Comparison of ENCODE assay signal across 14 cellular contexts in the genomic region with DNA sequence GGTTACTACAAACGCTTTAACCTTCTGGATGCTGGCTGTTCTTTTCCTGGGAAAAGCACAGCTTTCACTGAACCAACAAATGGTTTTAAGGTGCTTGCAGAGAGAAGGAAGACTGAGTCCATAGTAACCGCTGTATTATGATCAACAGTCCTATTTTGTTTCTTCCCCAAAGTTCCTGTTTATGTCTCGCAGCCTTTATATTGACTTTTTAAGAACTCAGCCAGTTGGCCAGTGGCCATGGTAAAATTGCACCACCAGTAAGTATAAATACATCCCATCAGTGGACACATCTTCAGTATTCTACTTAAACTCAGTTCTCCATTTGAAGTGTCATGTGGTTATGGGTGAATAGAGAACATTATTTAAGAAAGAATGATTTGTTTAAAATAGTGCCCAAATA.
A peak's percentile ranks its signal among the peaks of the same experiment; 100 is the strongest.
DNase-seq lines count a peak whose midpoint lies in the region; ATAC-seq, FAIRE-seq and TF ChIP-seq lines count a peak whose summit lies in the region.
"Had no signal": no experiment of that assay in that cellular context is flagged by ENCODE, and none has a peak within 500 bp of the region (broad histone marks: within the 10 kb centered on the region; RNA-seq: fewer than 3 reads in every experiment).

No MANE protein-coding gene starts in this region.

- H3K9me3 ChIP-seq in SK-N-SH = no peaks in the 10 kb centered on the region
- H3K9me3 ChIP-seq in muscle layer of duodenum (ENCODE audit: control insufficient read depth in 1 of 2, low read length in 2 of 2) = no peaks in the 10 kb centered on the region
- no peaks in the 10 kb centered on the region for H3K9me3 ChIP-seq in tibial nerve

- H2AFZ ChIP-seq in SK-N-SH (ENCODE audit: low read depth) = no peak overlapping the region

- H3K27me3 Mint-ChIP-seq in effector memory CD8-positive, alpha-beta T cell = no peaks in the 10 kb centered on the region
- H3K27me3 Mint-ChIP-seq: activated B cell treated with CpG ODN at 0.5 μM for 24 hours, progenitor cell of endocrine pancreas had no signal

- FAIRE-seq in GM19239 (lab: Jason Lieb, UNC) = no peak
- FAIRE-seq: bronchial epithelial cell had no signal

- H3K4me1 Mint-ChIP-seq in effector memory CD8-positive, alpha-beta T cell (ENCODE audit: low read depth in 2 of 2) = no peaks in the 10 kb centered on the region

- H3F3A ChIP-seq in SK-N-SH (replicated peaks; ENCODE audit: insufficient read depth) = peaks cover 25% of the 10 kb centered on the region

- TF ChIP-seq EP300 in SK-N-SH (IDR thresholded peaks at IDR 0.05; ENCODE audit: borderline replicate concordance in 1 of 2, low read depth in 1 of 2, low read length in 1 of 2) (no peak), tibial nerve (IDR thresholded peaks at IDR 0.05) (peak; percentile 31 to 65)

- peaks cover 6 to 8% of the 10 kb centered on the region in 2 experiments for H3K4me1 ChIP-seq in SK-N-SH (ENCODE audit: control insufficient read depth in 1 of 2, insufficient read depth in 2 of 2, low read depth in 1 of 2, low read length in 1 of 2)
- H3K4me1 ChIP-seq in muscle layer of duodenum (ENCODE audit: control insufficient read depth in 1 of 2, insufficient read depth in 2 of 2, low read length in 2 of 2) = peaks cover 23 to 30% of the 10 kb centered on the region in 2 donors
- H3K4me1 ChIP-seq in tibial nerve = peaks cover 0 to 39% (median 7%) of the 10 kb centered on the region in 4 donors

- POLR2A ChIA-PET in SK-N-SH (lab: Yijun Ruan, JAX) = no interaction called here

- no peak for TF ChIP-seq CTCF in SK-N-SH (IDR thresholded peaks at IDR 0.05)
- TF ChIP-seq CTCF in fibroblast of pulmonary artery (IDR thresholded peaks at IDR 0.05; ENCODE audit: low read length, missing control alignments) = no peak
- no peak for TF ChIP-seq CTCF in tibial nerve (IDR thresholded peaks at IDR 0.05)

- H4K20me1 ChIP-seq in SK-N-SH (ENCODE audit: insufficient read depth) = no peaks in the 10 kb centered on the region

- H3K4me3 ChIP-seq in SK-N-SH (ENCODE audit: low read depth in 2 of 2, low read length in 1 of 2) = no peak overlapping the region; a peak in 1 of 4 replicates
- H3K4me3 ChIP-seq in fibroblast of pulmonary artery (replicated peaks; ENCODE audit: low read depth, low read length) = no peak overlapping the region
- H3K4me3 ChIP-seq in muscle layer of duodenum (ENCODE audit: low read depth in 1 of 2, low read length in 2 of 2) = peak overlapping the region in 1 of 2 donors; percentile 24
- H3K4me3 ChIP-seq in tibial nerve = no peak overlapping the region

- CTCF ChIA-PET in SK-N-SH (lab: Yijun Ruan, JAX) = interaction anchor here (0.8 to 3.0 kb wide), 5 partner anchors 12 to 614 kb away, joined by 3 to 21 read pairs (median 4); no protein-coding TSS in a partner anchor

- no peak; the same call in 2 of the 3 replicates for ATAC-seq in SK-N-SH treated with all-trans-retinoic acid at 6 μM for 48 hours
- no peak for ATAC-seq in effector memory CD8-positive, alpha-beta T cell (replicated peaks)

- H3K36me3 Mint-ChIP-seq in effector memory CD8-positive, alpha-beta T cell (ENCODE audit: insufficient read depth) = no peaks in the 10 kb centered on the region

- H3K27me3 ChIP-seq in SK-N-SH (ENCODE audit: insufficient read depth) (no peaks in the 10 kb centered on the region), muscle layer of duodenum (ENCODE audit: low read depth, low read length) (no peaks in the 10 kb centered on the region), tibial nerve (no peaks in the 10 kb centered on the region)

- H3K9ac ChIP-seq in SK-N-SH = peak overlapping the region; percentile 50; the same call in 1 of the 2 replicates

- H3K4me2 ChIP-seq in SK-N-SH = peak overlapping the region; percentile 35

- H3K4me3 Mint-ChIP-seq in effector memory CD8-positive, alpha-beta T cell = no peak overlapping the region
- H3K4me3 Mint-ChIP-seq: activated B cell treated with CpG ODN at 0.5 μM for 24 hours had no signal

- no peak overlapping the region for H3K27ac Mint-ChIP-seq in effector memory CD8-positive, alpha-beta T cell
- H3K27ac Mint-ChIP-seq: activated B cell treated with CpG ODN at 0.5 μM for 24 hours had no signal

- peaks cover 10 to 12% of the 10 kb centered on the region in 2 donors for H3K9me3 Mint-ChIP-seq in effector memory CD8-positive, alpha-beta T cell
- H3K9me3 Mint-ChIP-seq: activated B cell treated with CpG ODN at 0.5 μM for 24 hours had no signal

- H3K79me2 ChIP-seq in SK-N-SH (ENCODE audit: insufficient read depth) = no peaks in the 10 kb centered on the region

- H3K27ac ChIP-seq in SK-N-SH (ENCODE audit: low read depth in 2 of 2, low read length in 1 of 2) (peak overlapping the region in 1 of 2 experiments; percentile 88; a peak in 2 of 4 replicates), muscle layer of duodenum (ENCODE audit: low read length) (peak overlapping the region; percentile 52), tibial nerve (peak overlapping the region in 2 of 4 donors; percentile 44 to 62)

- TF ChIP-seq POLR2A in tibial nerve (IDR thresholded peaks at IDR 0.05) = no peak

- H3K9me2 ChIP-seq in SK-N-SH = no peaks in the 10 kb centered on the region

- DNase-seq in SK-N-SH (no peak), fibroblast of pulmonary artery (ENCODE audit: low read depth) (peak; percentile 92), tibial nerve (ENCODE audit: low spot score in 2 of 2) (peak; percentile 23 to 61), NCI-H82 treated with DMSO at 0.1 percent for 48 hours (lab: John Stamatoyannopoulos, UW; ENCODE audit: unreplicated experiment) (no peak), GM19239 (ENCODE audit: insufficient read length, low spot score) (no peak)
- DNase-seq in effector memory CD8-positive, alpha-beta T cell = no peak
- DNase-seq: activated B cell treated with CpG ODN at 0.5 μM for 24 hours; activated T-cell treated with anti-CD3 and anti-CD28 coated beads, Interleukin-2, amount 50 U/mL, for 48 hours; NCI-H1694; NCI-H748 treated with DMSO at 0.1 percent for 48 hours had no signal

- no peak for TF ChIP-seq RAD21 in SK-N-SH (IDR thresholded peaks at IDR 0.05; ENCODE audit: low read length)

- H3K36me3 ChIP-seq in SK-N-SH (replicated peaks in 1 of 2; ENCODE audit: control insufficient read depth in 1 of 2, insufficient read depth in 2 of 2, low read length in 1 of 2) (no peaks in the 10 kb centered on the region), muscle layer of duodenum (ENCODE audit: control insufficient read depth in 1 of 2, insufficient read depth in 2 of 2, low read length in 2 of 2) (no peaks in the 10 kb centered on the region), tibial nerve (no peaks in the 10 kb centered on the region)

- WGBS in SK-N-SH (ENCODE audit: low lambda C conversion rate) = 71% methylated on average over 3 of the region's 3 CpGs
- 41 to 80% methylated on average over 3 of the region's 3 CpGs for WGBS in tibial nerve, 2 donors

TF ChIP-seq in SK-N-SH, 30 proteins besides CTCF, POLR2A, EP300 and RAD21 (continues in another document):
- TF ChIP-seq FOXM1 (IDR thresholded peaks at IDR 0.05; ENCODE audit: low read depth) = no peak
- no peak for TF ChIP-seq JUND (IDR thresholded peaks at IDR 0.05)
- no peak for TF ChIP-seq GABPA (IDR thresholded peaks at IDR 0.05; ENCODE audit: low read depth)
- TF ChIP-seq CHD2 (IDR thresholded peaks at IDR 0.05; ENCODE audit: low read length, partially characterized antibody) = no peak
- no peak for TF ChIP-seq POLR2AphosphoS5 (IDR thresholded peaks at IDR 0.05; ENCODE audit: low read depth, low read length)
- no peak for TF ChIP-seq ELF1 (IDR thresholded peaks at IDR 0.05)
- no peak for TF ChIP-seq GATA2 (CRISPR knock-in tag; IDR thresholded peaks at IDR 0.05)
- no peak for TF ChIP-seq PBX3 (IDR thresholded peaks at IDR 0.05)

TF ChIP-seq in SK-N-SH treated with all-trans-retinoic acid at 6 μM for 48 hours, 23 proteins besides CTCF, POLR2A, EP300 and RAD21 (continues in another document):
- TF ChIP-seq ESRRG (CRISPR knock-in tag; IDR thresholded peaks at IDR 0.05) = no peak
- no peak for TF ChIP-seq RARB (CRISPR knock-in tag; IDR thresholded peaks at IDR 0.05)
- TF ChIP-seq, protein P1, sequence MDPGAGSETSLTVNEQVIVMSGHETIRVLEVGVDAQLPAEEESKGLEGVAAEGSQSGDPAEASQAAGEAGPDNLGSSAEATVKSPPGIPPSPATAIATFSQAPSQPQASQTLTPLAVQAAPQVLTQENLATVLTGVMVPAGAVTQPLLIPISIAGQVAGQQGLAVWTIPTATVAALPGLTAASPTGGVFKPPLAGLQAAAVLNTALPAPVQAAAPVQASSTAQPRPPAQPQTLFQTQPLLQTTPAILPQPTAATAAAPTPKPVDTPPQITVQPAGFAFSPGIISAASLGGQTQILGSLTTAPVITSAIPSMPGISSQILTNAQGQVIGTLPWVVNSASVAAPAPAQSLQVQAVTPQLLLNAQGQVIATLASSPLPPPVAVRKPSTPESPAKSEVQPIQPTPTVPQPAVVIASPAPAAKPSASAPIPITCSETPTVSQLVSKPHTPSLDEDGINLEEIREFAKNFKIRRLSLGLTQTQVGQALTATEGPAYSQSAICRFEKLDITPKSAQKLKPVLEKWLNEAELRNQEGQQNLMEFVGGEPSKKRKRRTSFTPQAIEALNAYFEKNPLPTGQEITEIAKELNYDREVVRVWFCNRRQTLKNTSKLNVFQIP (CRISPR knock-in tag; IDR thresholded peaks at IDR 0.05; ENCODE audit: borderline replicate concordance, low read depth) = no peak
- TF ChIP-seq GLIS3 (CRISPR knock-in tag; IDR thresholded peaks at IDR 0.05) = no peak
- no peak for TF ChIP-seq ZFP30 (CRISPR knock-in tag; IDR thresholded peaks at IDR 0.05)
- TF ChIP-seq BACH2 (CRISPR knock-in tag; IDR thresholded peaks at IDR 0.05; ENCODE audit: borderline replicate concordance) = no peak
- TF ChIP-seq TSHZ2 (CRISPR knock-in tag; IDR thresholded peaks at IDR 0.05) = no peak

Comparison
In these comparisons a context has a peak if more than half of its experiments do, and no peak if none do; other contexts are left out.
1. DNase-seq: peak in fibroblast of pulmonary artery (single experiment) and tibial nerve (2 of 2); none in SK-N-SH (single experiment), NCI-H82 treated with DMSO at 0.1 percent for 48 hours (single experiment), effector memory CD8-positive, alpha-beta T cell (0 of 3) and GM19239 (single experiment).